7 cellular contexts compared by ENCODE assay signal in genomic region chr2:184206045-184206444, GRCh38.
"Had no signal": no experiment of that assay in that cellular context is flagged by ENCODE, and none has a peak within 500 bp of the region (broad histone marks: within the 10 kb centered on the region; RNA-seq: fewer than 3 reads in every experiment).

No MANE protein-coding gene starts in this region.

- H3K4me2 ChIP-seq: KMS-11 had no signal

- H3K27ac ChIP-seq: HL-60, KMS-11 had no signal

- DNase-seq: Karpas-422, Kasumi-1, KBM-7, KG1 had no signal

- H3K9ac ChIP-seq: KMS-11 had no signal

- FAIRE-seq: HTR-8/SVneo had no signal
